In genomic region chr10:88991900-88992237, GRCh38 we compare ENCODE assay signal across 8 cellular contexts. TPM values are rescaled to one million over a fixed set of nuclear protein-coding genes. Genes with fewer than 3 reads are reported as not detected.
DNase-seq lines count a peak whose midpoint lies in the region; ATAC-seq and TF ChIP-seq lines count a peak whose summit lies in the region.

No MANE protein-coding gene starts in this region.

- DNase-seq in PC-3: no peak
- no peak for DNase-seq in epithelial cell of esophagus (ENCODE audit: low read depth)
- no peak for DNase-seq in mucosa of gallbladder (ENCODE audit: low spot score)
- no peak for DNase-seq in hypothalamus (lab: John Stamatoyannopoulos, UW)

- POLR2A ChIA-PET in PC-3 (lab: Charles Lee; ENCODE audit: unreplicated experiment): interaction anchor here (0.7 kb wide), 1 partner anchor 395 kb away, joined by 3 read pairs; no protein-coding TSS in a partner anchor

- H3K27me3 ChIP-seq in PC-3 (ENCODE audit: low read length): no peaks in the 10 kb centered on the region
- no peaks in the 10 kb centered on the region for H3K27me3 ChIP-seq in parathyroid adenoma (ENCODE audit: control insufficient read depth, insufficient read depth, low read length)

- H3K4me1 ChIP-seq in PC-3 (ENCODE audit: insufficient read depth, low read length): peaks cover 28% of the 10 kb centered on the region
- H3K4me1 ChIP-seq in parathyroid adenoma: peaks cover 7% of the 10 kb centered on the region

- H3K9me3 ChIP-seq in PC-3 (ENCODE audit: low read length) (no peaks in the 10 kb centered on the region), parathyroid adenoma (ENCODE audit: control insufficient read depth, low read length) (no peaks in the 10 kb centered on the region)

- intact Hi-C loops in PC-3 (cut with micrococcal nuclease): loop anchor here (2.0 to 5.0 kb wide), 3 partner anchors 17 to 141 kb away; partner anchors contain the start of genes ANKRD22 and STAMBPL1

- TF ChIP-seq CTCF in PC-3 (conservative IDR thresholded peaks at IDR 0.05; ENCODE audit: low read depth, low read length) (no peak), epithelial cell of esophagus (IDR thresholded peaks at IDR 0.05; ENCODE audit: insufficient read depth, low read depth, low read length, missing control alignments) (no peak), parathyroid adenoma (IDR thresholded peaks at IDR 0.05) (no peak)

- H3K4me2 ChIP-seq in PC-3 (ENCODE audit: low read length) (peak overlapping the region; percentile 84), parathyroid adenoma (ENCODE audit: low read length) (peak overlapping the region; percentile 96)

- no peaks in the 10 kb centered on the region for H3K9me2 ChIP-seq in PC-3 (replicated peaks; ENCODE audit: low read length)

- 0 out of 2 replicates have a peak, but pooled peaks cover 3% of the 10 kb centered on the region for H3K79me2 ChIP-seq in PC-3 (ENCODE audit: low read length)
- no peaks in the 10 kb centered on the region for H3K79me2 ChIP-seq in parathyroid adenoma

- no peaks in the 10 kb centered on the region for H3F3A ChIP-seq in PC-3 (ENCODE audit: low read length, unreplicated experiment)

- ATAC-seq in GM18867 (IDR thresholded peaks at IDR 0.05; ENCODE audit: unreplicated experiment) (peak; percentile 2), PC-3 (no peak), HG02642 (IDR thresholded peaks at IDR 0.05; ENCODE audit: poor library complexity, unreplicated experiment) (no peak), GM19324 (IDR thresholded peaks at IDR 0.05; ENCODE audit: low FRiP score, unreplicated experiment) (no peak)

- H3K27ac ChIP-seq in PC-3 (ENCODE audit: low read length) (no peak overlapping the region), parathyroid adenoma (peak overlapping the region; percentile 29)

- H2AFZ ChIP-seq in PC-3 (ENCODE audit: low read length): peak overlapping the region; percentile 96
- peak overlapping the region; percentile 70 for H2AFZ ChIP-seq in parathyroid adenoma

- H3K36me3 ChIP-seq in PC-3 (ENCODE audit: low read depth, low read length) (no peaks in the 10 kb centered on the region), parathyroid adenoma (ENCODE audit: control insufficient read depth, insufficient read depth, low read length) (no peaks in the 10 kb centered on the region)

- H3K9ac ChIP-seq in PC-3 (ENCODE audit: low read length) (peak overlapping the region; percentile 57; the same call in 1 of the 2 replicates), parathyroid adenoma (no peak overlapping the region)

- peak overlapping the region; percentile 81 for H3K4me3 ChIP-seq in PC-3 (ENCODE audit: low read length)
- H3K4me3 ChIP-seq in epithelial cell of esophagus (ENCODE audit: low read length): peak overlapping the region; percentile 84
- H3K4me3 ChIP-seq in parathyroid adenoma (ENCODE audit: low read depth, low read length): peak overlapping the region; percentile 76

- no TSS peak for BruUV-seq in PC-3 (replicated peaks; lab: Mats Ljungman, UMichigan)

- no peaks in the 10 kb centered on the region for H4K20me1 ChIP-seq in PC-3 (ENCODE audit: low read length)

- CTCF ChIA-PET in PC-3 (lab: Charles Lee): no interaction called here

RNA-seq across cellular contexts. Expression of gene FAS, which starts 1.3 kb away (rescaled TPM):
- 3.5 and 4.8 TPM in 2 replicates for total RNA-seq in PC-3 (2014; rRNA removed)
- 18.8 TPM for total RNA-seq in mucosa of gallbladder

RNA-seq across cellular contexts. Expression of gene ACTA2, which starts 39.3 kb away (rescaled TPM):
- total RNA-seq in PC-3 (2014; rRNA removed) (2.7 TPM in 1 of 2 replicates, not detected in the other), mucosa of gallbladder (2,259 TPM)

Comparison
In these comparisons a context has a peak if more than half of its experiments do, and no peak if none do; other contexts are left out.
1. RNA of gene ACTA2, which starts 39.3 kb away (total RNA-seq): 2,259 TPM in mucosa of gallbladder (single experiment); 2.7 TPM in PC-3; every median in the first group is over 100 times any median in the second.
2. Peak in every context shown above with its lines, with median percentiles within 50 percentile points of each other: H3K4me3 ChIP-seq.